ENCODE assay signal across 1 cellular context in the genomic region with DNA sequence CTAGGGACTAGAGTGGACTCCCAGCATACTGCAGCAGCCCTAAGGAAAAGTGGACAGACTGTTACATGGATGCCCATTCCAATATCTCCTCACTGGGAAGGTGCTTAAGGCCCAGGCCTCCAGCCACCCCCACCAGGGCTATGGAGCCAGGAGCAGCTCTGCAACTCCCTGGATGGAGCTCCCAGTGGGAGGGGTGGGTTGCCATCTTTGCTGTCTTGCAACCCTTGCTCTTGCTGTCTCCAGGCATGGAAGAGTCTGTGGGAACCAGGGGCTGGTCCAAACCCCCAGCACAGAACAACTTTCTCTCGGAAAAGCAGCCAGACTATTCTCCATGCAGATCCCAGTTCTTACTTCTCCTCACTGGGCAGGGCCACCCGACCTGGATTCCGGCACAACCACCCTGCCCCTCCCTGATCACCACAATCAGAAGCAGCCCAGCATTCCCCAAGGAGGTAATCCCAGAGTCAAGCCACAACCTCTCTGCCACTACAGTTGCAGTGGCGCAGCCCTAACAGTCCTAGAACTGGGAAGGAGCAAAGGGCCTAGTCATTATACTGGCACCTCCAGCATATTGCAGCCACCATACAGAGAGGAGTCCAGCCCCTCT.
TF ChIP-seq lines count a peak whose summit lies in the region.

No MANE protein-coding gene starts in this region.

TF ChIP-seq in GM23338, 12 proteins besides CTCF, POLR2A, EP300 and RAD21:
- TF ChIP-seq EZH2phosphoT487 (IDR thresholded peaks at IDR 0.05; ENCODE audit: unreplicated experiment) (no peak), STAT1 (IDR thresholded peaks at IDR 0.05; ENCODE audit: unreplicated experiment) (no peak), ZNF114 (CRISPR knock-in tag; IDR thresholded peaks at IDR 0.05) (no peak), ETS1 (IDR thresholded peaks at IDR 0.05) (no peak), POLR2AphosphoS5 (IDR thresholded peaks at IDR 0.05; ENCODE audit: low read depth) (no peak), ZNF462 (CRISPR knock-in tag; IDR thresholded peaks at IDR 0.05) (no peak), ZNF331 (CRISPR knock-in tag; IDR thresholded peaks at IDR 0.05; ENCODE audit: low read depth) (no peak), NANOG (IDR thresholded peaks at IDR 0.05; ENCODE audit: borderline replicate concordance) (no peak), EZH2 (IDR thresholded peaks at IDR 0.05; ENCODE audit: low read depth, unreplicated experiment) (no peak), CREB1 (CRISPR knock-in tag; IDR thresholded peaks at IDR 0.05; ENCODE audit: low read depth) (no peak), JUNB (IDR thresholded peaks at IDR 0.05; ENCODE audit: unreplicated experiment) (no peak), REST (IDR thresholded peaks at IDR 0.05; ENCODE audit: unreplicated experiment) (no peak)
